Comparison of ENCODE assay signal across 1 cellular context in the genomic region with DNA sequence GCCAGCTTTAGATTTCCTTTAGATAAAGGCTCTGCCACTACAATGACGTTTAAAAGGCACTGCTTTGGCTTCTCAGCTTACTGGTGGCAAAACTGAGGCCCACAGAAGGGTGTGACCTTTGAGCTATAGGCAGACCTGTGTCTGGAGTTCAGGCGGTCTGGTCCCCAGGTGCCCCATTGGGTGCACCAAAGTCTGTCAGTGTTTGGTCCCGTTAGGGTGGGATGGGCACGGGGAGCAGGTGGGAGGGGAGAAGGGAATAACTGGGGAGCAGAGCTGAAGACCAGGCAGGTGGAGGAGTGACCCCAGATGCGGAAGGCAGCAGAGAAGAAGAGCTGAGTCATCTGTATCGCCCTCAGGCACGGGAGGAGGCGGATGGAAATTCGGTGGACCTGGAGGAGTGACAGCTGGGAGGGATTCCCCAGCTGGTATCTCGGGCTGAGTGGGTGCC.
TF ChIP-seq lines count a peak whose summit lies in the region.

No MANE protein-coding gene starts in this region.

TF ChIP-seq in HepG2, 621 proteins besides CTCF, POLR2A, EP300 and RAD21 (continued from another document):
- TF ChIP-seq, protein P1, sequence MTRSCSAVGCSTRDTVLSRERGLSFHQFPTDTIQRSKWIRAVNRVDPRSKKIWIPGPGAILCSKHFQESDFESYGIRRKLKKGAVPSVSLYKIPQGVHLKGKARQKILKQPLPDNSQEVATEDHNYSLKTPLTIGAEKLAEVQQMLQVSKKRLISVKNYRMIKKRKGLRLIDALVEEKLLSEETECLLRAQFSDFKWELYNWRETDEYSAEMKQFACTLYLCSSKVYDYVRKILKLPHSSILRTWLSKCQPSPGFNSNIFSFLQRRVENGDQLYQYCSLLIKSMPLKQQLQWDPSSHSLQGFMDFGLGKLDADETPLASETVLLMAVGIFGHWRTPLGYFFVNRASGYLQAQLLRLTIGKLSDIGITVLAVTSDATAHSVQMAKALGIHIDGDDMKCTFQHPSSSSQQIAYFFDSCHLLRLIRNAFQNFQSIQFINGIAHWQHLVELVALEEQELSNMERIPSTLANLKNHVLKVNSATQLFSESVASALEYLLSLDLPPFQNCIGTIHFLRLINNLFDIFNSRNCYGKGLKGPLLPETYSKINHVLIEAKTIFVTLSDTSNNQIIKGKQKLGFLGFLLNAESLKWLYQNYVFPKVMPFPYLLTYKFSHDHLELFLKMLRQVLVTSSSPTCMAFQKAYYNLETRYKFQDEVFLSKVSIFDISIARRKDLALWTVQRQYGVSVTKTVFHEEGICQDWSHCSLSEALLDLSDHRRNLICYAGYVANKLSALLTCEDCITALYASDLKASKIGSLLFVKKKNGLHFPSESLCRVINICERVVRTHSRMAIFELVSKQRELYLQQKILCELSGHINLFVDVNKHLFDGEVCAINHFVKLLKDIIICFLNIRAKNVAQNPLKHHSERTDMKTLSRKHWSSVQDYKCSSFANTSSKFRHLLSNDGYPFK (CRISPR knock-in tag; IDR thresholded peaks at IDR 0.05; ENCODE audit: borderline replicate concordance): no peak
- TF ChIP-seq ATF7 (IDR thresholded peaks at IDR 0.05) (no peak), ATF7 (CRISPR knock-in tag; IDR thresholded peaks at IDR 0.05) (no peak), XRCC5 (optimal IDR thresholded peaks at IDR 0.05; ENCODE audit: low read length) (no peak), FOXJ3 (CRISPR knock-in tag; IDR thresholded peaks at IDR 0.05; ENCODE audit: borderline replicate concordance) (no peak), DPF2 (CRISPR knock-in tag; IDR thresholded peaks at IDR 0.05; ENCODE audit: borderline replicate concordance, low read depth) (no peak), PTBP1 (IDR thresholded peaks at IDR 0.05; ENCODE audit: low read depth, low read length, poor library complexity, severe bottlenecking) (no peak), ETV6 (CRISPR knock-in tag; conservative IDR thresholded peaks at IDR 0.05) (no peak), KDM3A (CRISPR knock-in tag; IDR thresholded peaks at IDR 0.05; ENCODE audit: low read depth) (no peak), MTF1 (CRISPR knock-in tag; IDR thresholded peaks at IDR 0.05) (no peak), ZNF766 (CRISPR knock-in tag; IDR thresholded peaks at IDR 0.05; ENCODE audit: borderline replicate concordance) (no peak), ZNF331 (CRISPR knock-in tag; IDR thresholded peaks at IDR 0.05) (no peak), HNF4G (IDR thresholded peaks at IDR 0.05; ENCODE audit: borderline replicate concordance, low read depth, low read length) (peak; percentile 82), HNF4G (CRISPR knock-in tag; IDR thresholded peaks at IDR 0.05; ENCODE audit: borderline replicate concordance, low read depth) (0 out of 2 replicates have a peak, but pooled peaks have one; percentile 39), KLF12 (CRISPR knock-in tag; IDR thresholded peaks at IDR 0.05; ENCODE audit: borderline replicate concordance) (no peak), ZBTB38 (CRISPR knock-in tag; IDR thresholded peaks at IDR 0.05) (peak; percentile 34; the same call in 1 of the 2 replicates), ZNF562 (CRISPR knock-in tag; IDR thresholded peaks at IDR 0.05; ENCODE audit: borderline replicate concordance) (no peak), ZBTB7B (CRISPR knock-in tag; IDR thresholded peaks at IDR 0.05) (no peak), ZSCAN30 (CRISPR knock-in tag; IDR thresholded peaks at IDR 0.05) (no peak), SP2 (CRISPR knock-in tag; IDR thresholded peaks at IDR 0.05) (no peak), KLF11 (CRISPR knock-in tag; IDR thresholded peaks at IDR 0.05) (no peak), MBD4 (IDR thresholded peaks at IDR 0.05; ENCODE audit: borderline replicate concordance, low read length) (no peak), RXRA (CRISPR knock-in tag; IDR thresholded peaks at IDR 0.05) (no peak), ZNF615 (CRISPR knock-in tag; IDR thresholded peaks at IDR 0.05; ENCODE audit: borderline replicate concordance) (no peak), ZNF672 (CRISPR knock-in tag; IDR thresholded peaks at IDR 0.05) (no peak), GPN1 (CRISPR knock-in tag; IDR thresholded peaks at IDR 0.05; ENCODE audit: borderline replicate concordance) (no peak)
- TF ChIP-seq, protein P2, sequence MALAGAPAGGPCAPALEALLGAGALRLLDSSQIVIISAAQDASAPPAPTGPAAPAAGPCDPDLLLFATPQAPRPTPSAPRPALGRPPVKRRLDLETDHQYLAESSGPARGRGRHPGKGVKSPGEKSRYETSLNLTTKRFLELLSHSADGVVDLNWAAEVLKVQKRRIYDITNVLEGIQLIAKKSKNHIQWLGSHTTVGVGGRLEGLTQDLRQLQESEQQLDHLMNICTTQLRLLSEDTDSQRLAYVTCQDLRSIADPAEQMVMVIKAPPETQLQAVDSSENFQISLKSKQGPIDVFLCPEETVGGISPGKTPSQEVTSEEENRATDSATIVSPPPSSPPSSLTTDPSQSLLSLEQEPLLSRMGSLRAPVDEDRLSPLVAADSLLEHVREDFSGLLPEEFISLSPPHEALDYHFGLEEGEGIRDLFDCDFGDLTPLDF (CRISPR knock-in tag; IDR thresholded peaks at IDR 0.05): no peak
- TF ChIP-seq, protein P3, sequence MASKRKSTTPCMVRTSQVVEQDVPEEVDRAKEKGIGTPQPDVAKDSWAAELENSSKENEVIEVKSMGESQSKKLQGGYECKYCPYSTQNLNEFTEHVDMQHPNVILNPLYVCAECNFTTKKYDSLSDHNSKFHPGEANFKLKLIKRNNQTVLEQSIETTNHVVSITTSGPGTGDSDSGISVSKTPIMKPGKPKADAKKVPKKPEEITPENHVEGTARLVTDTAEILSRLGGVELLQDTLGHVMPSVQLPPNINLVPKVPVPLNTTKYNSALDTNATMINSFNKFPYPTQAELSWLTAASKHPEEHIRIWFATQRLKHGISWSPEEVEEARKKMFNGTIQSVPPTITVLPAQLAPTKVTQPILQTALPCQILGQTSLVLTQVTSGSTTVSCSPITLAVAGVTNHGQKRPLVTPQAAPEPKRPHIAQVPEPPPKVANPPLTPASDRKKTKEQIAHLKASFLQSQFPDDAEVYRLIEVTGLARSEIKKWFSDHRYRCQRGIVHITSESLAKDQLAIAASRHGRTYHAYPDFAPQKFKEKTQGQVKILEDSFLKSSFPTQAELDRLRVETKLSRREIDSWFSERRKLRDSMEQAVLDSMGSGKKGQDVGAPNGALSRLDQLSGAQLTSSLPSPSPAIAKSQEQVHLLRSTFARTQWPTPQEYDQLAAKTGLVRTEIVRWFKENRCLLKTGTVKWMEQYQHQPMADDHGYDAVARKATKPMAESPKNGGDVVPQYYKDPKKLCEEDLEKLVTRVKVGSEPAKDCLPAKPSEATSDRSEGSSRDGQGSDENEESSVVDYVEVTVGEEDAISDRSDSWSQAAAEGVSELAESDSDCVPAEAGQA (IDR thresholded peaks at IDR 0.05; ENCODE audit: low read depth): no peak
- TF ChIP-seq, protein P3 (CRISPR knock-in tag; IDR thresholded peaks at IDR 0.05; ENCODE audit: borderline replicate concordance): no peak
- TF ChIP-seq, protein P4, sequence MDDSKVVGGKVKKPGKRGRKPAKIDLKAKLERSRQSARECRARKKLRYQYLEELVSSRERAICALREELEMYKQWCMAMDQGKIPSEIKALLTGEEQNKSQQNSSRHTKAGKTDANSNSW (CRISPR knock-in tag; IDR thresholded peaks at IDR 0.05; ENCODE audit: borderline replicate concordance): no peak
- TF ChIP-seq, protein P5, sequence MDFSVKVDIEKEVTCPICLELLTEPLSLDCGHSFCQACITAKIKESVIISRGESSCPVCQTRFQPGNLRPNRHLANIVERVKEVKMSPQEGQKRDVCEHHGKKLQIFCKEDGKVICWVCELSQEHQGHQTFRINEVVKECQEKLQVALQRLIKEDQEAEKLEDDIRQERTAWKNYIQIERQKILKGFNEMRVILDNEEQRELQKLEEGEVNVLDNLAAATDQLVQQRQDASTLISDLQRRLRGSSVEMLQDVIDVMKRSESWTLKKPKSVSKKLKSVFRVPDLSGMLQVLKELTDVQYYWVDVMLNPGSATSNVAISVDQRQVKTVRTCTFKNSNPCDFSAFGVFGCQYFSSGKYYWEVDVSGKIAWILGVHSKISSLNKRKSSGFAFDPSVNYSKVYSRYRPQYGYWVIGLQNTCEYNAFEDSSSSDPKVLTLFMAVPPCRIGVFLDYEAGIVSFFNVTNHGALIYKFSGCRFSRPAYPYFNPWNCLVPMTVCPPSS (IDR thresholded peaks at IDR 0.05): no peak
